Comparison of ENCODE assay signal across 24 cellular contexts in the genomic region with DNA sequence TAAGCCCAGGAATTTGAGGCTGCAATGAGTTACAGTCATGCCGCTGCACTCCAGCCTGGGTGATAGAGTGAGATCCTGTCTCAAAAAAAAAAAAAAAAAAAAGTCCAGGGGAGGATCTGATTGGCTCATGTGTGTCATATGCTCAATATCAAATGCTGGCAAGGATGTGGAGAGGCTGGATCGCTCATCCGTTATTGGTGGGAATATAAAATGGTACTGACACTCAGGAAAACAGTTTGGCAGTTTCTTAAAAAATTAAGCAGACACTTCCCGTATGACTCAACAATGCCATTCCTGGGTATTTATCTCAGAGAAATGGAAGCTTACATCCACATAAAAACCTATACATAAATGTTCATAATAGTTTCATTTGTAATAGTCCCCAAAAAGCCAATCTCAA.
"Had no signal": no experiment of that assay in that cellular context is flagged by ENCODE, and none has a peak within 500 bp of the region (broad histone marks: within the 10 kb centered on the region; RNA-seq: fewer than 3 reads in every experiment).

No MANE protein-coding gene starts in this region.

- FAIRE-seq: frontal cortex had no signal

- H3K9me3 ChIP-seq: body of pancreas, left lung, spleen, thoracic aorta had no signal

- H3K4me3 ChIP-seq: body of pancreas, cardiac muscle cell, left lung, lung, spleen, thoracic aorta had no signal

- H3K27ac ChIP-seq: body of pancreas, cardiac muscle cell, left lung, spleen, thoracic aorta, VCaP had no signal

- H3K27me3 ChIP-seq: body of pancreas, cardiac muscle cell, left lung had no signal

- DNase-seq: activated CD4-positive, alpha-beta memory T cell treated with anti-CD3 and anti-CD28 coated beads, Interleukin-2, amount 10 ng/mL, durations not matched to agents 7 days and 5 days; activated CD4-positive, alpha-beta T cell treated with anti-CD3 and anti-CD28 coated beads, Interleukin-2, amount 10 ng/mL, durations not matched to agents 24 days and 14 days; activated CD8-positive, alpha-beta memory T cell treated with anti-CD3 and anti-CD28 coated beads, Interleukin-2, amount 10 ng/mL, durations not matched to agents 7 days and 5 days; activated gamma-delta T cell; activated naive CD4-positive, alpha-beta T cell treated with anti-CD3 and anti-CD28 coated beads, Interleukin-2, amount 50 U/mL, for 16 hours; anterior cingulate cortex; body of pancreas; effector CD8-positive, alpha-beta T cell; erythroblast; hippocampal formation; kidney glomerular epithelial cell; left lung; naive thymus-derived CD4-positive, alpha-beta T cell; occipital lobe; posterior cingulate gyrus; spleen; stimulated activated CD4-positive, alpha-beta T cell treated with anti-CD3 and anti-CD28 coated beads, Interleukin-4, amount 100 ng/mL, for 24 hours; stimulated activated naive CD4-positive, alpha-beta T cell treated with Interleukin-2 at 50 U/mL for 16 hours had no signal

- H3K36me3 ChIP-seq: cardiac muscle cell, left lung, spleen, thoracic aorta had no signal

- H3K4me1 ChIP-seq: body of pancreas, left lung, spleen had no signal

- ATAC-seq: activated CD4-positive, CD25-positive, alpha-beta regulatory T cell treated with anti-CD3 and anti-CD28 coated beads, Interleukin-2, amount 50 U/mL, for 24 hours; activated CD8-positive, alpha-beta memory T cell treated with anti-CD3 and anti-CD28 coated beads, Interleukin-2, amount 10 ng/mL, durations not matched to agents 7 days and 5 days; body of pancreas; left lung; naive thymus-derived CD4-positive, alpha-beta T cell had no signal
